In the genomic region with DNA sequence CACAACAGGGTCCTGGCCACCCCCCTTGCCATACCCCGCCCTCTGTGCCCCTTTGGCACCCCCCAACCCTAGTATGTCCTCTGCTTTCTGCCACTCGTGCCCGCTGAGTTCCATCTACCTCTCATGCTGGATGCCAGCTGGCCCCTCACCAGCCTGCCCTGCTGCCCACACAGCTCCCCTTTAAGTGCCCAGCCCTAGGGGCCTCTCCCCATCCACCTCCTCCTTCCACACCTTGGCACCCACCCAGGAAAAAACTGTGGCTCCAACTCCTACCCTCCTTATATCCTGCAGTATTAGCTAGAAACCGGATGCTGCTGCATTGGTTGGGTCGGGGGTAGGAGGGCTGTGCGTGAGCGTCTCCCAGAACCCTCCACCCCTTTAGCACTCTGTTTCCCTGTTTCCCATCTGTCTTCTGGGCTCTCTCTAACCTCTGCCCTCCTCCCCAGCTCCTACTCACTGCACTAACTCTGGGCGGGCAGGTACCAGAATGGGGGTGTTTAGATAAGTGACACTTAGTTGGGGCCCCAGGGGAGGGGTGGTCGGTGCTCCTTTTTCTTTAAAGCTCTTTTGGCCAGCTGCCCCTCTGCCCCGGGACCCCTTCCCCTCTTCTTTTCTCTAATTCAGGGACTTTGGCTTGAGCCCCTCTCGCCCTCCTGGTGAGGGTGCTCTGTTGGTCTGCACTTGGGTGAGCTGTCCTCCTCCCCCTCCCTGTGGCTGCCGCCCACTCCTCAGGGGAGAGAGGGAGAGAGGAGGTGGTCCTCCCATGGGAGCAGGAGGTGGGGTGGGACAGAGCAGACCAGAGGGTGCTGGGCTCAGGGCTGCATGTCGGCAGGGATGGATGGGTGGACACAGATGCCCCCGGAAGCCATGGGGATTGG, we compare ENCODE assay signal across 11 cellular contexts. TPM values are rescaled to one million over a fixed set of nuclear protein-coding genes. Genes with fewer than 3 reads are reported as not detected.
DNase-seq lines count a peak whose midpoint lies in the region; ATAC-seq and TF ChIP-seq lines count a peak whose summit lies in the region.
"Had no signal": no experiment of that assay in that cellular context is flagged by ENCODE, and none has a peak within 500 bp of the region (broad histone marks: within the 10 kb centered on the region; RNA-seq: fewer than 3 reads in every experiment).

No MANE protein-coding gene starts in this region.

- H3K27ac Mint-ChIP-seq in H9 = peak overlapping the region in 2 of 3 experiments; percentile 28 to 83; a peak in 3 of 7 replicates

- no peak overlapping the region for H4K5ac ChIP-seq in H9 (ENCODE audit: insufficient read length, low read depth, low read length)

- H3K27ac ChIP-seq in H9 (ENCODE audit: insufficient read length, low read depth, low read length) (no peak overlapping the region), ascending aorta (peak overlapping the region; percentile 91 to 99), mesenchymal stem cell (ENCODE audit: low read length, poor library complexity, severe bottlenecking) (no peak overlapping the region), temporal lobe (ENCODE audit: low read depth, low read length) (peak overlapping the region; percentile 6)

- no peak overlapping the region for H3K4me3 ChIP-seq in ascending aorta
- no peak overlapping the region for H3K4me3 ChIP-seq in mesenchymal stem cell (ENCODE audit: insufficient read depth in 1 of 2, low read depth in 1 of 2, low read length in 2 of 2)

- H2BK12ac ChIP-seq in H9 (ENCODE audit: insufficient read length, low read depth, low read length) (no peak overlapping the region), mesenchymal stem cell (ENCODE audit: low read length in 2 of 2) (no peak overlapping the region)

- no peak overlapping the region for H3K56ac ChIP-seq in H9 (ENCODE audit: insufficient read length, low read depth, low read length)

- TF ChIP-seq CTCF in H9 (conservative IDR thresholded peaks at IDR 0.05) (no peak), ascending aorta (IDR thresholded peaks at IDR 0.05) (no peak)

- no peaks in the 10 kb centered on the region for H3K9me3 ChIP-seq in H9 (ENCODE audit: control insufficient read depth, low read depth, low read length)
- H3K9me3 ChIP-seq in ascending aorta = no peaks in the 10 kb centered on the region
- no peaks in the 10 kb centered on the region for H3K9me3 ChIP-seq in mesenchymal stem cell (ENCODE audit: control insufficient read depth, low read length)

- H2BK5ac ChIP-seq in H9 (ENCODE audit: insufficient read length, low read length) (no peak overlapping the region), mesenchymal stem cell (ENCODE audit: low read depth, low read length, poor library complexity, severe bottlenecking) (no peak overlapping the region)

- H3K4me1 Mint-ChIP-seq in H9 = peaks cover 9 to 46% of the 10 kb centered on the region in 2 experiments; a peak in 3 of 4 replicates

- H3K27me3 Mint-ChIP-seq in H9 (ENCODE audit: low read depth) = no peaks in the 10 kb centered on the region

- H3K27me3 ChIP-seq in H9 (ENCODE audit: insufficient read depth, low read length) = no peaks in the 10 kb centered on the region
- no peaks in the 10 kb centered on the region for H3K27me3 ChIP-seq in ascending aorta
- no peaks in the 10 kb centered on the region for H3K27me3 ChIP-seq in mesenchymal stem cell (ENCODE audit: control insufficient read depth in 1 of 2, insufficient read depth in 1 of 2, low read length in 2 of 2)

- peaks cover 2% of the 10 kb centered on the region for H4K20me1 ChIP-seq in H9 (ENCODE audit: control insufficient read depth, insufficient read depth, insufficient read length)

- peaks cover 0 to 2% of the 10 kb centered on the region in 2 experiments; a peak in 1 of 5 replicates for H3K9me3 Mint-ChIP-seq in H9

- intact Hi-C loops in ascending aorta (cut with DNase I) = no loop called here

- no peaks in the 10 kb centered on the region for H3K79me2 ChIP-seq in H9 (ENCODE audit: insufficient read depth, low read length)

- H3K23me2 ChIP-seq in H9 (ENCODE audit: insufficient read length, low read depth, low read length, poor library complexity, severe bottlenecking) = no peaks in the 10 kb centered on the region

- no peak overlapping the region for H2BK15ac ChIP-seq in H9 (ENCODE audit: low read depth, low read length)
- no peak overlapping the region for H2BK15ac ChIP-seq in mesenchymal stem cell (ENCODE audit: low read depth, poor library complexity, severe bottlenecking)

- H3K23ac ChIP-seq in H9 (ENCODE audit: insufficient read length, low read depth, low read length) = no peak overlapping the region
- no peak overlapping the region for H3K23ac ChIP-seq in mesenchymal stem cell (ENCODE audit: low read length in 2 of 2)

- no peak overlapping the region for H4K8ac ChIP-seq in H9 (replicated peaks; ENCODE audit: insufficient read length, low read depth, low read length)
- no peak overlapping the region for H4K8ac ChIP-seq in mesenchymal stem cell (ENCODE audit: low read length)

- H3K9ac ChIP-seq in H9 (ENCODE audit: extremely low read depth, insufficient read length, low read length) (no peak overlapping the region), mesenchymal stem cell (ENCODE audit: low read length) (no peak overlapping the region)

- no peak for DNase-seq in H9
- DNase-seq in ascending aorta (ENCODE audit: low spot score in 2 of 2) = no peak
- DNase-seq in mesenchymal stem cell = no peak
- no peak for DNase-seq in stimulated activated CD4-positive, alpha-beta T cell treated with anti-CD3 and anti-CD28 coated beads, Interleukin-4, amount 100 ng/mL, for 4 hours
- no peak for DNase-seq in activated naive CD4-positive, alpha-beta T cell treated with Interleukin-2 at 50 U/mL for 16 hours
- DNase-seq: activated naive CD4-positive, alpha-beta T cell treated with anti-CD3 and anti-CD28 coated beads, Interleukin-2, amount 50 U/mL, for 16 hours; HCEC 1CT; NCI-H1048; NCI-H524 treated with DMSO at 0.1 percent for 48 hours had no signal

- ATAC-seq in HG02588 (IDR thresholded peaks at IDR 0.05; ENCODE audit: unreplicated experiment) = no peak

- no CpG with 5 or more reads among the region's 14 CpGs for WGBS in H9 (ENCODE audit: extremely low coverage, insufficient read length, low lambda C conversion rate)
- WGBS in mesenchymal stem cell = 92% methylated on average over 8 of the region's 14 CpGs

- H3K4me1 ChIP-seq in H9 (ENCODE audit: insufficient read depth, low read length) (no peaks in the 10 kb centered on the region; the same call in 1 of the 2 replicates), ascending aorta (peaks cover 13 to 55% of the 10 kb centered on the region in 2 donors), mesenchymal stem cell (ENCODE audit: control insufficient read depth, insufficient read depth, low read depth, low read length) (peaks cover 6% of the 10 kb centered on the region)

- H3T11ph ChIP-seq in H9 (ENCODE audit: low read length) = no peak overlapping the region

- H2AK5ac ChIP-seq in H9 (ENCODE audit: insufficient read length, low read length) = no peak overlapping the region
- no peak overlapping the region for H2AK5ac ChIP-seq in mesenchymal stem cell (ENCODE audit: low read length, severe bottlenecking)

- H3K4me2 ChIP-seq in H9 (ENCODE audit: insufficient read depth, insufficient read length, low read length) (no peak overlapping the region), mesenchymal stem cell (ENCODE audit: low read length, poor library complexity, severe bottlenecking) (no peak overlapping the region)

- H2AFZ ChIP-seq in H9 (ENCODE audit: low read length) = no peak overlapping the region
- no peak overlapping the region for H2AFZ ChIP-seq in mesenchymal stem cell (ENCODE audit: low read depth, low read length)

- H3K36me3 Mint-ChIP-seq in H9 (ENCODE audit: insufficient read depth in 1 of 3, low read depth in 3 of 3) = peaks cover 25 to 46% (median 30%) of the 10 kb centered on the region in 3 experiments; a peak in 6 of 7 replicates

- no peak overlapping the region for H2BK120ac ChIP-seq in H9 (ENCODE audit: low read depth, low read length, poor library complexity, severe bottlenecking)
- no peak overlapping the region for H2BK120ac ChIP-seq in mesenchymal stem cell (ENCODE audit: low read depth, low read length)

- H3K79me1 ChIP-seq in H9 (ENCODE audit: insufficient read depth, low read depth, low read length, poor library complexity, severe bottlenecking) (no peaks in the 10 kb centered on the region), mesenchymal stem cell (replicated peaks; ENCODE audit: low read length, poor library complexity, severe bottlenecking) (no peaks in the 10 kb centered on the region)

- H3K4me3 Mint-ChIP-seq in H9 = no peak overlapping the region

- H4K91ac ChIP-seq in H9 (ENCODE audit: insufficient read length, low read depth, low read length) = no peak overlapping the region
- H4K91ac ChIP-seq in mesenchymal stem cell (ENCODE audit: low read length) = peak overlapping the region; percentile 60

- H3K36me3 ChIP-seq in ascending aorta (peaks cover 73 to 79% of the 10 kb centered on the region in 2 donors), mesenchymal stem cell (ENCODE audit: control insufficient read depth in 1 of 2, insufficient read depth in 2 of 2, low read depth in 1 of 2, low read length in 2 of 2) (peaks cover 70 to 95% of the 10 kb centered on the region in 2 experiments)

- H3K4ac ChIP-seq in H9 (ENCODE audit: low read depth, low read length) (no peak overlapping the region), mesenchymal stem cell (ENCODE audit: low read depth in 1 of 2, low read length in 2 of 2) (no peak overlapping the region)

- H2BK20ac ChIP-seq in H9 (ENCODE audit: low read depth, low read length, poor library complexity, severe bottlenecking) = no peak overlapping the region

- H3K18ac ChIP-seq in H9 (ENCODE audit: insufficient read length, low read depth, low read length) (no peak overlapping the region), mesenchymal stem cell (ENCODE audit: low read depth in 1 of 2, low read length in 2 of 2) (no peak overlapping the region)

- H3K14ac ChIP-seq in H9 (ENCODE audit: insufficient read depth, low read length) = no peak overlapping the region
- no peak overlapping the region for H3K14ac ChIP-seq in mesenchymal stem cell (ENCODE audit: low read length in 2 of 2)

RNA-seq across cellular contexts. Expression of a gene that starts 9.9 kb away (rescaled TPM):
- 8.6 and 8.7 TPM in 2 replicates for total RNA-seq in H9 (2021)
- total RNA-seq in ascending aorta = 0.43 TPM
- polyA plus RNA-seq in mesenchymal stem cell (2013, experiment 1 of 2) = 6.1 TPM
- 5.5 TPM for polyA plus RNA-seq in mesenchymal stem cell (2013, experiment 2 of 2)
- 0.25 TPM for total RNA-seq in temporal lobe

RNA-seq across cellular contexts. Expression of a gene that starts 27.7 kb away (rescaled TPM):
- 9.8 and 10.1 TPM in 2 replicates for total RNA-seq in H9 (2021)
- 35.4 TPM for total RNA-seq in ascending aorta
- polyA plus RNA-seq in mesenchymal stem cell (2013, experiment 1 of 2) = 24.1 TPM
- polyA plus RNA-seq in mesenchymal stem cell (2013, experiment 2 of 2) = 23.2 TPM
- 109 TPM for total RNA-seq in temporal lobe

RNA-seq across cellular contexts. Expression of a gene that starts 31.3 kb away (rescaled TPM):
- total RNA-seq in H9 (2021) (101 and 105 TPM in 2 replicates), ascending aorta (82.5 TPM), temporal lobe (81.9 TPM)
- polyA plus RNA-seq in mesenchymal stem cell (2013, experiment 1 of 2) = 67.5 TPM
- 66.9 TPM for polyA plus RNA-seq in mesenchymal stem cell (2013, experiment 2 of 2)

RNA-seq across cellular contexts. Expression of a gene that starts 36.3 kb away (rescaled TPM):
- total RNA-seq in H9 (2021) (104 and 105 TPM in 2 replicates), ascending aorta (176 TPM), temporal lobe (76.7 TPM)
- polyA plus RNA-seq in mesenchymal stem cell (2013, experiment 1 of 2) = 35.2 TPM
- 35.4 TPM for polyA plus RNA-seq in mesenchymal stem cell (2013, experiment 2 of 2)

RNA-seq across cellular contexts. Expression of a gene that starts 49.9 kb away (rescaled TPM):
- total RNA-seq in H9 (2021) (123 and 137 TPM in 2 replicates), ascending aorta (48.9 TPM), temporal lobe (31.5 TPM)
- 35.8 TPM for polyA plus RNA-seq in mesenchymal stem cell (2013, experiment 1 of 2)
- 33.7 TPM for polyA plus RNA-seq in mesenchymal stem cell (2013, experiment 2 of 2)

Comparison
In these comparisons a context has a peak if more than half of its experiments do, and no peak if none do; other contexts are left out.
1. H3K27ac ChIP-seq: peak in ascending aorta (2 of 2) and temporal lobe (single experiment); none in H9 (single experiment) and mesenchymal stem cell (single experiment).